30 cellular contexts compared by ENCODE assay signal in genomic region chr3:146865175-146865755, GRCh38.
A peak's percentile ranks its signal among the peaks of the same experiment; 100 is the strongest.
DNase-seq lines count a peak whose midpoint lies in the region; ATAC-seq and TF ChIP-seq lines count a peak whose summit lies in the region.
"Had no signal": no experiment of that assay in that cellular context is flagged by ENCODE, and none has a peak within 500 bp of the region (broad histone marks: within the 10 kb centered on the region; RNA-seq: fewer than 3 reads in every experiment).

No MANE protein-coding gene starts in this region.

- H3K27ac ChIP-seq in left ventricle myocardium inferior (replicated peaks) = no peak overlapping the region
- H3K27ac ChIP-seq in endodermal cell (ENCODE audit: low read depth, low read length) = no peak overlapping the region
- H3K27ac ChIP-seq: A549, gastrocnemius medialis, upper lobe of left lung had no signal

- H3K27me3 ChIP-seq in left ventricle myocardium inferior (ENCODE audit: low read depth) = no peaks in the 10 kb centered on the region
- H3K27me3 ChIP-seq in endodermal cell (ENCODE audit: control insufficient read depth, insufficient read depth, low read length, poor library complexity, severe bottlenecking) = no peaks in the 10 kb centered on the region
- H3K27me3 ChIP-seq: gastrocnemius medialis, upper lobe of left lung had no signal

- H3K9ac ChIP-seq in endodermal cell (ENCODE audit: extremely low read depth, low read length, poor library complexity, severe bottlenecking) = no peak overlapping the region

- H3K4me1 Mint-ChIP-seq in endodermal cell = peaks cover 30% of the 10 kb centered on the region
- no peaks in the 10 kb centered on the region for H3K4me1 Mint-ChIP-seq in activated T-helper 17 cell treated with anti-CD3 and anti-CD28 coated beads, Interleukin-2, amount 50 U/mL, for 72 hours
- H3K4me1 Mint-ChIP-seq: activated naive CD4-positive, alpha-beta T cell treated with anti-CD3 and anti-CD28 coated beads, Interleukin-2, amount 50 U/mL, for 24 hours; B cell; nephron progenitor cell; stimulated activated memory B cell treated with anti-CD40 and anti-IgM and Interleukin-4, amounts not matched to agents 10 μg/mL and 1 μg/mL and 100 μg/mL, for 72 hours had no signal

- DNase-seq in left ventricle myocardium inferior (no peak), left cardiac atrium (no peak), NCI-H82 (lab: John Stamatoyannopoulos, UW) (peak; percentile 93), endodermal cell (peak; percentile 56), retinal pigment epithelial cell (ENCODE audit: low read depth) (peak; percentile 65), SIG-M5 (lab: John Stamatoyannopoulos, UW) (no peak)
- DNase-seq: activated CD4-positive, alpha-beta T cell treated with anti-CD3 and anti-CD28 coated beads, Interleukin-2, amount 50 U/mL, for 48 hours; activated CD4-positive, CD25-positive, alpha-beta regulatory T cell; activated CD8-positive, alpha-beta memory T cell treated with anti-CD3 and anti-CD28 coated beads, Interleukin-2, amount 50 U/mL, for 4 hours; CD8-positive, alpha-beta T cell; DMS79; gastrocnemius medialis; hypothalamus; NCI-H1417 treated with DMSO at 0.1 percent for 48 hours; NCI-H2081; nephron progenitor cell; NK-92 treated with Interleukin-12 subunit alpha and Interleukin-12 subunit beta, amount 100 ng/mL, for 24 hours; posterior cingulate gyrus; SHP77 treated with DMSO at 0.1 percent for 48 hours; stimulated activated CD4-positive, alpha-beta T cell treated with anti-CD3 and anti-CD28 coated beads, Interleukin-4, amount 100 ng/mL, for 24 hours; T1000; upper lobe of left lung had no signal

- ATAC-seq in left cardiac atrium = no peak
- ATAC-seq in activated T-helper 17 cell treated with anti-CD3 and anti-CD28 coated beads, Interleukin-2, amount 50 U/mL, for 72 hours (replicated peaks) = no peak
- ATAC-seq in GM19035 (IDR thresholded peaks at IDR 0.05; ENCODE audit: unreplicated experiment) = no peak
- ATAC-seq: A549; CD8-positive, alpha-beta T cell; gastrocnemius medialis; sciatic nerve; stimulated activated memory B cell treated with anti-CD40 and anti-IgM and Interleukin-4, amounts not matched to agents 10 μg/mL and 1 μg/mL and 100 μg/mL, for 72 hours had no signal

- H3K4me3 ChIP-seq in left ventricle myocardium inferior (peak overlapping the region; percentile 24), endodermal cell (ENCODE audit: low read length) (peak overlapping the region; percentile 6), retinal pigment epithelial cell (ENCODE audit: low read length) (no peak overlapping the region)
- H3K4me3 ChIP-seq: A549, gastrocnemius medialis, upper lobe of left lung had no signal

- H3K4me1 ChIP-seq in left ventricle myocardium inferior (peaks cover 24% of the 10 kb centered on the region), endodermal cell (ENCODE audit: control insufficient read depth, insufficient read depth, low read length) (peaks cover 6% of the 10 kb centered on the region)
- H3K4me1 ChIP-seq: A549, upper lobe of left lung had no signal

- TF ChIP-seq CTCF in left ventricle myocardium inferior (IDR thresholded peaks at IDR 0.05; ENCODE audit: borderline replicate concordance) (no peak), endodermal cell (conservative IDR thresholded peaks at IDR 0.05) (no peak), retinal pigment epithelial cell (conservative IDR thresholded peaks at IDR 0.05; ENCODE audit: low read depth, low read length) (no peak)

- 73 to 80% methylated on average over 1 to 7 of the region's 7 CpGs for WGBS in endodermal cell (ENCODE audit: insufficient coverage in 1 of 2, insufficient read length in 1 of 2), 2 experiments

- peak overlapping the region; percentile 81 for H3K27ac Mint-ChIP-seq in endodermal cell
- no peak overlapping the region for H3K27ac Mint-ChIP-seq in activated T-helper 17 cell treated with anti-CD3 and anti-CD28 coated beads, Interleukin-2, amount 50 U/mL, for 72 hours
- H3K27ac Mint-ChIP-seq: activated naive CD4-positive, alpha-beta T cell treated with anti-CD3 and anti-CD28 coated beads, Interleukin-2, amount 50 U/mL, for 24 hours; activated T-helper 1 cell treated with anti-CD3 and anti-CD28 coated beads, Interleukin-12 subunit alpha, Interleukin-12 subunit beta, Interleukin-2, Interleukin-4 antibody, amounts not matched to agents 30 ng/mL and 10 ng/mL and 1 ng/mL, durations not matched to agents 14 hours and 24 hours and 36 hours; B cell; CD8-positive, alpha-beta T cell; nephron progenitor cell; stimulated activated memory B cell treated with anti-CD40 and anti-IgM and Interleukin-4, amounts not matched to agents 10 μg/mL and 1 μg/mL and 100 μg/mL, for 72 hours had no signal

- no peaks in the 10 kb centered on the region for H3K27me3 Mint-ChIP-seq in endodermal cell (ENCODE audit: insufficient read depth)
- no peaks in the 10 kb centered on the region for H3K27me3 Mint-ChIP-seq in activated T-helper 17 cell treated with anti-CD3 and anti-CD28 coated beads, Interleukin-2, amount 50 U/mL, for 72 hours
- H3K27me3 Mint-ChIP-seq: activated naive CD4-positive, alpha-beta T cell treated with anti-CD3 and anti-CD28 coated beads, Interleukin-2, amount 50 U/mL, for 24 hours; B cell; stimulated activated memory B cell treated with anti-CD40 and anti-IgM and Interleukin-4, amounts not matched to agents 10 μg/mL and 1 μg/mL and 100 μg/mL, for 72 hours had no signal

- H3K4me3 Mint-ChIP-seq in endodermal cell = peak overlapping the region; percentile 25
- no peak overlapping the region for H3K4me3 Mint-ChIP-seq in activated T-helper 17 cell treated with anti-CD3 and anti-CD28 coated beads, Interleukin-2, amount 50 U/mL, for 72 hours
- H3K4me3 Mint-ChIP-seq: activated naive CD4-positive, alpha-beta T cell treated with anti-CD3 and anti-CD28 coated beads, Interleukin-2, amount 50 U/mL, for 24 hours; activated T-helper 1 cell treated with anti-CD3 and anti-CD28 coated beads, Interleukin-12 subunit alpha, Interleukin-12 subunit beta, Interleukin-2, Interleukin-4 antibody, amounts not matched to agents 30 ng/mL and 10 ng/mL and 1 ng/mL, durations not matched to agents 14 hours and 24 hours and 36 hours; B cell; CD8-positive, alpha-beta T cell; nephron progenitor cell; stimulated activated memory B cell treated with anti-CD40 and anti-IgM and Interleukin-4, amounts not matched to agents 10 μg/mL and 1 μg/mL and 100 μg/mL, for 72 hours had no signal

- no peaks in the 10 kb centered on the region for H3K9me3 Mint-ChIP-seq in endodermal cell
- peaks cover 4% of the 10 kb centered on the region for H3K9me3 Mint-ChIP-seq in activated T-helper 17 cell treated with anti-CD3 and anti-CD28 coated beads, Interleukin-2, amount 50 U/mL, for 72 hours
- H3K9me3 Mint-ChIP-seq: activated naive CD4-positive, alpha-beta T cell treated with anti-CD3 and anti-CD28 coated beads, Interleukin-2, amount 50 U/mL, for 24 hours; activated T-helper 1 cell treated with anti-CD3 and anti-CD28 coated beads, Interleukin-12 subunit alpha, Interleukin-12 subunit beta, Interleukin-2, Interleukin-4 antibody, amounts not matched to agents 30 ng/mL and 10 ng/mL and 1 ng/mL, durations not matched to agents 14 hours and 24 hours and 36 hours; nephron progenitor cell had no signal

- H3K36me3 ChIP-seq in left ventricle myocardium inferior (no peaks in the 10 kb centered on the region), endodermal cell (ENCODE audit: control insufficient read depth, insufficient read depth, low read length) (no peaks in the 10 kb centered on the region)
- H3K36me3 ChIP-seq: gastrocnemius medialis, upper lobe of left lung had no signal

- H3K36me3 Mint-ChIP-seq in endodermal cell (ENCODE audit: low read depth) = no peaks in the 10 kb centered on the region
- no peaks in the 10 kb centered on the region for H3K36me3 Mint-ChIP-seq in activated T-helper 17 cell treated with anti-CD3 and anti-CD28 coated beads, Interleukin-2, amount 50 U/mL, for 72 hours (ENCODE audit: low read depth)
- H3K36me3 Mint-ChIP-seq: activated naive CD4-positive, alpha-beta T cell treated with anti-CD3 and anti-CD28 coated beads, Interleukin-2, amount 50 U/mL, for 24 hours; CD8-positive, alpha-beta T cell; stimulated activated memory B cell treated with anti-CD40 and anti-IgM and Interleukin-4, amounts not matched to agents 10 μg/mL and 1 μg/mL and 100 μg/mL, for 72 hours had no signal

- intact Hi-C loops in left ventricle myocardium inferior (cut with micrococcal nuclease) (no loop called here), left cardiac atrium (cut with DNase I) (loop anchor here in 1 of 2 donors (5.0 kb wide), 1 partner anchor 37 kb away; no protein-coding TSS in a partner anchor)

- H3K9me3 ChIP-seq in left ventricle myocardium inferior (replicated peaks) = no peaks in the 10 kb centered on the region
- H3K9me3 ChIP-seq in endodermal cell (ENCODE audit: control insufficient read depth, low read length) = no peaks in the 10 kb centered on the region
- H3K9me3 ChIP-seq: A549, gastrocnemius medialis, upper lobe of left lung had no signal

Comparison
In these comparisons a context has a peak if more than half of its experiments do, and no peak if none do; other contexts are left out.
1. DNase-seq: peak in NCI-H82 (single experiment), endodermal cell (single experiment) and retinal pigment epithelial cell (single experiment); none in left ventricle myocardium inferior (single experiment), left cardiac atrium (single experiment) and SIG-M5 (single experiment).